In the genomic region with DNA sequence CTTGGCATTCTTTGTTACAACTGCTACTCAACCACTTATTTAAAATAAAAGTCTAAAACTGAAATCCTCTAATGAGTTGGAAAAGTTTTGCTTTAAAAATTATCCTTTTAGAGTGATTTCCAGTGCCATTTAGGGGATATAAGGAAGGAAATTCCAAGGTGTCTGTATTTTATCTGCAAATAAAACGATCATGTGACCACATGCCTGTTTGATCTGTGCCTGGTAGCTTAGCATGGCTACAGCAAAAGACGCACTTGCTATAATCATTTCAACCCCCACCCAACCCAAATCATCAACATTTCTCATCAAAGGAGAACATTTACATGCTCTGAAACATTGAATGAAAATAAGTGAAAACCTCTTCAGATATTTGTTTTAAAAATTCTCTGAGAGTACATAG, we compare ENCODE assay signal across 3 cellular contexts.
TF ChIP-seq lines count a peak whose summit lies in the region.

No MANE protein-coding gene starts in this region.

TF ChIP-seq in A549, 52 proteins besides CTCF, POLR2A, EP300 and RAD21:
- TF ChIP-seq TFCP2L1 (CRISPR knock-in tag; IDR thresholded peaks at IDR 0.05), result no peak
- no peak for TF ChIP-seq SMC3 (IDR thresholded peaks at IDR 0.05)
- TF ChIP-seq POLR2AphosphoS2 (conservative IDR thresholded peaks at IDR 0.05; ENCODE audit: low read length), result no peak
- no peak for TF ChIP-seq CHD2 (IDR thresholded peaks at IDR 0.05; ENCODE audit: low read length, partially characterized antibody)
- no peak for TF ChIP-seq HEYL (CRISPR knock-in tag; IDR thresholded peaks at IDR 0.05)
- TF ChIP-seq MAZ (IDR thresholded peaks at IDR 0.05; ENCODE audit: borderline replicate concordance, low read depth, low read length), result no peak
- TF ChIP-seq, protein P1, sequence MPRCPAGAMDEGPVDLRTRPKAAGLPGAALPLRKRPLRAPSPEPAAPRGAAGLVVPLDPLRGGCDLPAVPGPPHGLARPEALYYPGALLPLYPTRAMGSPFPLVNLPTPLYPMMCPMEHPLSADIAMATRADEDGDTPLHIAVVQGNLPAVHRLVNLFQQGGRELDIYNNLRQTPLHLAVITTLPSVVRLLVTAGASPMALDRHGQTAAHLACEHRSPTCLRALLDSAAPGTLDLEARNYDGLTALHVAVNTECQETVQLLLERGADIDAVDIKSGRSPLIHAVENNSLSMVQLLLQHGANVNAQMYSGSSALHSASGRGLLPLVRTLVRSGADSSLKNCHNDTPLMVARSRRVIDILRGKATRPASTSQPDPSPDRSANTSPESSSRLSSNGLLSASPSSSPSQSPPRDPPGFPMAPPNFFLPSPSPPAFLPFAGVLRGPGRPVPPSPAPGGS (IDR thresholded peaks at IDR 0.05), result no peak
- TF ChIP-seq, protein P2, sequence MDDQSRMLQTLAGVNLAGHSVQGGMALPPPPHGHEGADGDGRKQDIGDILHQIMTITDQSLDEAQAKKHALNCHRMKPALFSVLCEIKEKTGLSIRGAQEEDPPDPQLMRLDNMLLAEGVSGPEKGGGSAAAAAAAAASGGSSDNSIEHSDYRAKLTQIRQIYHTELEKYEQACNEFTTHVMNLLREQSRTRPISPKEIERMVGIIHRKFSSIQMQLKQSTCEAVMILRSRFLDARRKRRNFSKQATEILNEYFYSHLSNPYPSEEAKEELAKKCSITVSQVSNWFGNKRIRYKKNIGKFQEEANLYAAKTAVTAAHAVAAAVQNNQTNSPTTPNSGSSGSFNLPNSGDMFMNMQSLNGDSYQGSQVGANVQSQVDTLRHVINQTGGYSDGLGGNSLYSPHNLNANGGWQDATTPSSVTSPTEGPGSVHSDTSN (IDR thresholded peaks at IDR 0.05), result no peak
- TF ChIP-seq NR3C1 (IDR thresholded peaks at IDR 0.05), result no peak
- TF ChIP-seq MYC (IDR thresholded peaks at IDR 0.05; ENCODE audit: borderline replicate concordance, low read length), result no peak
- no peak for TF ChIP-seq HOXB13 (CRISPR knock-in tag; IDR thresholded peaks at IDR 0.05; ENCODE audit: low read depth)
- TF ChIP-seq, protein P3, sequence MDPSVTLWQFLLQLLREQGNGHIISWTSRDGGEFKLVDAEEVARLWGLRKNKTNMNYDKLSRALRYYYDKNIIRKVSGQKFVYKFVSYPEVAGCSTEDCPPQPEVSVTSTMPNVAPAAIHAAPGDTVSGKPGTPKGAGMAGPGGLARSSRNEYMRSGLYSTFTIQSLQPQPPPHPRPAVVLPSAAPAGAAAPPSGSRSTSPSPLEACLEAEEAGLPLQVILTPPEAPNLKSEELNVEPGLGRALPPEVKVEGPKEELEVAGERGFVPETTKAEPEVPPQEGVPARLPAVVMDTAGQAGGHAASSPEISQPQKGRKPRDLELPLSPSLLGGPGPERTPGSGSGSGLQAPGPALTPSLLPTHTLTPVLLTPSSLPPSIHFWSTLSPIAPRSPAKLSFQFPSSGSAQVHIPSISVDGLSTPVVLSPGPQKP (IDR thresholded peaks at IDR 0.05; ENCODE audit: low read depth, low read length), result no peak
- TF ChIP-seq HDAC2 (IDR thresholded peaks at IDR 0.05), result no peak
- TF ChIP-seq ZNF302 (CRISPR knock-in tag; IDR thresholded peaks at IDR 0.05), result no peak
- TF ChIP-seq CBX8 (IDR thresholded peaks at IDR 0.05), result no peak
- TF ChIP-seq BHLHE40 (IDR thresholded peaks at IDR 0.05; ENCODE audit: low read depth, low read length), result no peak
- TF ChIP-seq GATA3 (IDR thresholded peaks at IDR 0.05; ENCODE audit: borderline replicate concordance), result no peak
- TF ChIP-seq HOXA7 (CRISPR knock-in tag; IDR thresholded peaks at IDR 0.05), result no peak
- TF ChIP-seq TP53 (CRISPR knock-in tag; IDR thresholded peaks at IDR 0.05), result no peak

TF ChIP-seq in IMR-90, 13 proteins besides CTCF, POLR2A, EP300 and RAD21:
- no peak for TF ChIP-seq NFE2L2 (IDR thresholded peaks at IDR 0.05; ENCODE audit: low read depth, low read length)
- TF ChIP-seq, protein P4, sequence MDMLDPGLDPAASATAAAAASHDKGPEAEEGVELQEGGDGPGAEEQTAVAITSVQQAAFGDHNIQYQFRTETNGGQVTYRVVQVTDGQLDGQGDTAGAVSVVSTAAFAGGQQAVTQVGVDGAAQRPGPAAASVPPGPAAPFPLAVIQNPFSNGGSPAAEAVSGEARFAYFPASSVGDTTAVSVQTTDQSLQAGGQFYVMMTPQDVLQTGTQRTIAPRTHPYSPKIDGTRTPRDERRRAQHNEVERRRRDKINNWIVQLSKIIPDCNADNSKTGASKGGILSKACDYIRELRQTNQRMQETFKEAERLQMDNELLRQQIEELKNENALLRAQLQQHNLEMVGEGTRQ (IDR thresholded peaks at IDR 0.05; ENCODE audit: low read depth, low read length), result peak; percentile 37; the same call in 1 of the 2 replicates

TF ChIP-seq in K562, 482 proteins besides CTCF, POLR2A, EP300 and RAD21:
- TF ChIP-seq, protein P5, sequence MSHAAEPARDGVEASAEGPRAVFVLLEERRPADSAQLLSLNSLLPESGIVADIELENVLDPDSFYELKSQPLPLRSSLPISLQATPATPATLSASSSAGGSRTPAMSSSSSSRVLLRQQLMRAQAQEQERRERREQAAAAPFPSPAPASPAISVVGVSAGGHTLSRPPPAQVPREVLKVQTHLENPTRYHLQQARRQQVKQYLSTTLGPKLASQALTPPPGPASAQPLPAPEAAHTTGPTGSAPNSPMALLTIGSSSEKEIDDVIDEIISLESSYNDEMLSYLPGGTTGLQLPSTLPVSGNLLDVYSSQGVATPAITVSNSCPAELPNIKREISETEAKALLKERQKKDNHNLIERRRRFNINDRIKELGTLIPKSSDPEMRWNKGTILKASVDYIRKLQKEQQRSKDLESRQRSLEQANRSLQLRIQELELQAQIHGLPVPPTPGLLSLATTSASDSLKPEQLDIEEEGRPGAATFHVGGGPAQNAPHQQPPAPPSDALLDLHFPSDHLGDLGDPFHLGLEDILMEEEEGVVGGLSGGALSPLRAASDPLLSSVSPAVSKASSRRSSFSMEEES (CRISPR knock-in tag; IDR thresholded peaks at IDR 0.05), result peak; percentile 56
- TF ChIP-seq, protein P6, sequence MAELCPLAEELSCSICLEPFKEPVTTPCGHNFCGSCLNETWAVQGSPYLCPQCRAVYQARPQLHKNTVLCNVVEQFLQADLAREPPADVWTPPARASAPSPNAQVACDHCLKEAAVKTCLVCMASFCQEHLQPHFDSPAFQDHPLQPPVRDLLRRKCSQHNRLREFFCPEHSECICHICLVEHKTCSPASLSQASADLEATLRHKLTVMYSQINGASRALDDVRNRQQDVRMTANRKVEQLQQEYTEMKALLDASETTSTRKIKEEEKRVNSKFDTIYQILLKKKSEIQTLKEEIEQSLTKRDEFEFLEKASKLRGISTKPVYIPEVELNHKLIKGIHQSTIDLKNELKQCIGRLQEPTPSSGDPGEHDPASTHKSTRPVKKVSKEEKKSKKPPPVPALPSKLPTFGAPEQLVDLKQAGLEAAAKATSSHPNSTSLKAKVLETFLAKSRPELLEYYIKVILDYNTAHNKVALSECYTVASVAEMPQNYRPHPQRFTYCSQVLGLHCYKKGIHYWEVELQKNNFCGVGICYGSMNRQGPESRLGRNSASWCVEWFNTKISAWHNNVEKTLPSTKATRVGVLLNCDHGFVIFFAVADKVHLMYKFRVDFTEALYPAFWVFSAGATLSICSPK (IDR thresholded peaks at IDR 0.05; ENCODE audit: borderline replicate concordance), result no peak
TF ChIP-seq in K562: peak in this region for 1.
